8 cellular contexts compared by ENCODE assay signal in the genomic region with DNA sequence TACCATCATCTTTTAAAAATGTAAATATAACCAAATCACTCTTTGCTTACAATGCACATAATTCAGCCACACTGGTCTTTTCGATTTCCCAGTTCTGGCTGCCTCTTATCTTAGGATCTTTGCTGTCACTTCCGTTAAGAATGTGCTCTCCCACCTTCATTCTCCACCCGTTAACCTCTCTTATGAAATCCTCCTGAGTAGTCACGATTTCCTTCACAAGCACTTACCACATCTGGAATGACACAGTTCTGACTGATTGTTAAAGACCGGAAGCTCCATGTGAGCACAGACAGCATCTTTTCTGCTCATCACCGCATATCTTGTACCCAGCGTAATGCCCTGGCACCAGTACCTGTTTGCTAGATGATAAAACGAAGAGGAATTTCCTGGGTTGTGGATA.
DNase-seq lines count a peak whose midpoint lies in the region; ATAC-seq and TF ChIP-seq lines count a peak whose summit lies in the region.
"Had no signal": no experiment of that assay in that cellular context is flagged by ENCODE, and none has a peak within 500 bp of the region (broad histone marks: within the 10 kb centered on the region; RNA-seq: fewer than 3 reads in every experiment).

No MANE protein-coding gene starts in this region.

- H3K9me3 ChIP-seq in Panc1 (ENCODE audit: control insufficient read depth, insufficient read depth, low read depth, low read length), result no peaks in the 10 kb centered on the region

- peak; percentile 81 for ATAC-seq in Panc1

- CTCF ChIA-PET in Panc1 (lab: Charles Lee), result interaction anchor here (1.3 kb wide), 1 partner anchor 11 kb away, joined by 4 read pairs; no protein-coding TSS in a partner anchor

- in situ Hi-C loops in Panc1 (cut with HindIII; ENCODE audit: low pct_unique_long_range_greater_than_20kb, low sequenced_read_pairs), result no loop called here

- H3K36me3 ChIP-seq in Panc1 (ENCODE audit: control insufficient read depth, insufficient read depth, low read length), result no peaks in the 10 kb centered on the region

- H3K4me1 ChIP-seq in Panc1 (ENCODE audit: control insufficient read depth, insufficient read depth, low read length), result peaks cover 14% of the 10 kb centered on the region

- TF ChIP-seq CTCF in Panc1 (IDR thresholded peaks at IDR 0.05) (no peak), epithelial cell of esophagus (IDR thresholded peaks at IDR 0.05; ENCODE audit: insufficient read depth, low read depth, low read length, missing control alignments) (no peak)

- DNase-seq in H4 (ENCODE audit: low spot score), result peak; percentile 81
- peak; percentile 94 for DNase-seq in Panc1 (ENCODE audit: low read depth, low spot score)
- peak; percentile 99 for DNase-seq in epithelial cell of esophagus (ENCODE audit: low read depth)
- peak; percentile 87 for DNase-seq in skeletal muscle cell (ENCODE audit: low read depth)
- no peak for DNase-seq in HK-2 (ENCODE audit: unreplicated experiment)
- DNase-seq in GDM1 (lab: John Stamatoyannopoulos, UW), result no peak
- DNase-seq in mesenteric fat pad (ENCODE audit: low spot score), result no peak
- DNase-seq: central memory CD4-positive, alpha-beta T cell had no signal

- BruUV-seq in Panc1 (replicated peaks; lab: Mats Ljungman, UMichigan), result no TSS peak

- POLR2A ChIA-PET in Panc1 (lab: Charles Lee), result no interaction called here

- intact Hi-C loops in Panc1 (cut with micrococcal nuclease; ENCODE audit: unreplicated experiment), result no loop called here

- no peak overlapping the region for H3K27ac ChIP-seq in Panc1 (ENCODE audit: low read length)

- H3K4me3 ChIP-seq in Panc1 (ENCODE audit: low read depth in 2 of 2, low read length in 2 of 2) (no peak overlapping the region), epithelial cell of esophagus (ENCODE audit: low read length) (no peak overlapping the region), skeletal muscle cell (ENCODE audit: low read depth, low read length) (no peak overlapping the region)

- no peaks in the 10 kb centered on the region for H3K27me3 ChIP-seq in Panc1 (ENCODE audit: control insufficient read depth, insufficient read depth, low read length)

Comparison
In these comparisons a context has a peak if more than half of its experiments do, and no peak if none do; other contexts are left out.
1. DNase-seq: peak in H4 (single experiment), Panc1 (single experiment), epithelial cell of esophagus (single experiment) and skeletal muscle cell (single experiment); none in HK-2 (single experiment), GDM1 (single experiment) and mesenteric fat pad (single experiment).